25 cellular contexts compared by ENCODE assay signal in genomic region chr13:49972709-49973108, GRCh38.
"Had no signal": no experiment of that assay in that cellular context is flagged by ENCODE, and none has a peak within 500 bp of the region (broad histone marks: within the 10 kb centered on the region; RNA-seq: fewer than 3 reads in every experiment).

No MANE protein-coding gene starts in this region.

- H3K27ac ChIP-seq: brain microvascular endothelial cell, gastrocnemius medialis, neural progenitor cell had no signal

- H3K4me1 ChIP-seq: gastrocnemius medialis, neural progenitor cell had no signal

- H3K36me3 ChIP-seq: brain microvascular endothelial cell, neural progenitor cell had no signal

- H3K4me3 ChIP-seq: gastrocnemius medialis, lung, neural progenitor cell, tibial nerve had no signal

- DNase-seq: activated CD4-positive, alpha-beta T cell treated with anti-CD3 and anti-CD28 coated beads for 4 hours; activated CD4-positive, alpha-beta T cell treated with anti-CD3 and anti-CD28 coated beads, Interleukin-2, amount 50 U/mL, for 48 hours; activated CD4-positive, CD25-positive, alpha-beta regulatory T cell; activated effector memory CD4-positive, alpha-beta T cell treated with anti-CD3 and anti-CD28 coated beads, Interleukin-2, amount 50 U/mL, for 16 hours; activated naive CD4-positive, alpha-beta T cell treated with anti-CD3 and anti-CD28 coated beads, Interleukin-2, amount 50 U/mL, for 16 hours; aorta; brain microvascular endothelial cell; caudate nucleus; effector memory CD4-positive, alpha-beta T cell; gastrocnemius medialis; hippocampal formation; islet precursor cell; left cardiac atrium; naive thymus-derived CD8-positive, alpha-beta T cell; retina; stimulated activated CD4-positive, alpha-beta T cell treated with anti-CD3 and anti-CD28 coated beads, Interleukin-4, amount 100 ng/mL, for 24 hours; stimulated activated naive CD8-positive, alpha-beta T cell treated with anti-CD3 and anti-CD28 coated beads, Interleukin-15, Interleukin-2, amounts not matched to agents 100 U/mL and 50 U/mL, for 24 hours; substantia nigra; T-cell; T1000 had no signal

- H3K27me3 ChIP-seq: brain microvascular endothelial cell, gastrocnemius medialis, neural progenitor cell, tibial nerve had no signal

- H3K4me2 ChIP-seq: neural progenitor cell had no signal

- ATAC-seq: esophagus mucosa; gastrocnemius medialis; left cardiac atrium; naive thymus-derived CD8-positive, alpha-beta T cell; stimulated activated naive CD8-positive, alpha-beta T cell treated with anti-CD3 and anti-CD28 coated beads, Interleukin-15, Interleukin-2, amounts not matched to agents 100 U/mL and 50 U/mL, for 24 hours; T-cell had no signal

- H3K9ac ChIP-seq: neural progenitor cell had no signal

- FAIRE-seq: endothelial cell of umbilical vein had no signal

- H3K9me3 ChIP-seq: gastrocnemius medialis, tibial nerve had no signal

- H2AFZ ChIP-seq: neural progenitor cell had no signal
